1 cellular context compared by ENCODE assay signal in the genomic region with DNA sequence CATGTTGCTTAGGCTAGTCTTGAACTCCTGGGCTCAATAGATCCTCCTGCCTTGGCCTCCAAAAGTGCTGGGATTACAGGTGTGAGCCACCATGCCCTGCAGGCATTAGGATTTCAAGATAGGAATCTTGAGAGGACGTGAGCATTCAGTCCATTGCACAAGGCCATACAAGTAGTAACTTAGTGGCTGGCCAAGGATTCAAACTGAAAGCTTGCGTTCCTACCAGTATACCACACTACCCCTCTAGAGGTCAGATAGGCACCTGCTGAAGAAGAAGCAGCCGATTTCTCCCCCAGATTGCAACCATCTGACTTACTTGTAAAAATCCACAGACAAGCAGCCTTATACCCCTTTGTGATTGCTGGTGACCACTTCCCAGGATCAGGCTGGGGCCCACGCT.
TF ChIP-seq lines count a peak whose summit lies in the region.

No MANE protein-coding gene starts in this region.

TF ChIP-seq in GM23338, 12 proteins besides CTCF, POLR2A, EP300 and RAD21 (continued from another document):
- TF ChIP-seq, protein P1, sequence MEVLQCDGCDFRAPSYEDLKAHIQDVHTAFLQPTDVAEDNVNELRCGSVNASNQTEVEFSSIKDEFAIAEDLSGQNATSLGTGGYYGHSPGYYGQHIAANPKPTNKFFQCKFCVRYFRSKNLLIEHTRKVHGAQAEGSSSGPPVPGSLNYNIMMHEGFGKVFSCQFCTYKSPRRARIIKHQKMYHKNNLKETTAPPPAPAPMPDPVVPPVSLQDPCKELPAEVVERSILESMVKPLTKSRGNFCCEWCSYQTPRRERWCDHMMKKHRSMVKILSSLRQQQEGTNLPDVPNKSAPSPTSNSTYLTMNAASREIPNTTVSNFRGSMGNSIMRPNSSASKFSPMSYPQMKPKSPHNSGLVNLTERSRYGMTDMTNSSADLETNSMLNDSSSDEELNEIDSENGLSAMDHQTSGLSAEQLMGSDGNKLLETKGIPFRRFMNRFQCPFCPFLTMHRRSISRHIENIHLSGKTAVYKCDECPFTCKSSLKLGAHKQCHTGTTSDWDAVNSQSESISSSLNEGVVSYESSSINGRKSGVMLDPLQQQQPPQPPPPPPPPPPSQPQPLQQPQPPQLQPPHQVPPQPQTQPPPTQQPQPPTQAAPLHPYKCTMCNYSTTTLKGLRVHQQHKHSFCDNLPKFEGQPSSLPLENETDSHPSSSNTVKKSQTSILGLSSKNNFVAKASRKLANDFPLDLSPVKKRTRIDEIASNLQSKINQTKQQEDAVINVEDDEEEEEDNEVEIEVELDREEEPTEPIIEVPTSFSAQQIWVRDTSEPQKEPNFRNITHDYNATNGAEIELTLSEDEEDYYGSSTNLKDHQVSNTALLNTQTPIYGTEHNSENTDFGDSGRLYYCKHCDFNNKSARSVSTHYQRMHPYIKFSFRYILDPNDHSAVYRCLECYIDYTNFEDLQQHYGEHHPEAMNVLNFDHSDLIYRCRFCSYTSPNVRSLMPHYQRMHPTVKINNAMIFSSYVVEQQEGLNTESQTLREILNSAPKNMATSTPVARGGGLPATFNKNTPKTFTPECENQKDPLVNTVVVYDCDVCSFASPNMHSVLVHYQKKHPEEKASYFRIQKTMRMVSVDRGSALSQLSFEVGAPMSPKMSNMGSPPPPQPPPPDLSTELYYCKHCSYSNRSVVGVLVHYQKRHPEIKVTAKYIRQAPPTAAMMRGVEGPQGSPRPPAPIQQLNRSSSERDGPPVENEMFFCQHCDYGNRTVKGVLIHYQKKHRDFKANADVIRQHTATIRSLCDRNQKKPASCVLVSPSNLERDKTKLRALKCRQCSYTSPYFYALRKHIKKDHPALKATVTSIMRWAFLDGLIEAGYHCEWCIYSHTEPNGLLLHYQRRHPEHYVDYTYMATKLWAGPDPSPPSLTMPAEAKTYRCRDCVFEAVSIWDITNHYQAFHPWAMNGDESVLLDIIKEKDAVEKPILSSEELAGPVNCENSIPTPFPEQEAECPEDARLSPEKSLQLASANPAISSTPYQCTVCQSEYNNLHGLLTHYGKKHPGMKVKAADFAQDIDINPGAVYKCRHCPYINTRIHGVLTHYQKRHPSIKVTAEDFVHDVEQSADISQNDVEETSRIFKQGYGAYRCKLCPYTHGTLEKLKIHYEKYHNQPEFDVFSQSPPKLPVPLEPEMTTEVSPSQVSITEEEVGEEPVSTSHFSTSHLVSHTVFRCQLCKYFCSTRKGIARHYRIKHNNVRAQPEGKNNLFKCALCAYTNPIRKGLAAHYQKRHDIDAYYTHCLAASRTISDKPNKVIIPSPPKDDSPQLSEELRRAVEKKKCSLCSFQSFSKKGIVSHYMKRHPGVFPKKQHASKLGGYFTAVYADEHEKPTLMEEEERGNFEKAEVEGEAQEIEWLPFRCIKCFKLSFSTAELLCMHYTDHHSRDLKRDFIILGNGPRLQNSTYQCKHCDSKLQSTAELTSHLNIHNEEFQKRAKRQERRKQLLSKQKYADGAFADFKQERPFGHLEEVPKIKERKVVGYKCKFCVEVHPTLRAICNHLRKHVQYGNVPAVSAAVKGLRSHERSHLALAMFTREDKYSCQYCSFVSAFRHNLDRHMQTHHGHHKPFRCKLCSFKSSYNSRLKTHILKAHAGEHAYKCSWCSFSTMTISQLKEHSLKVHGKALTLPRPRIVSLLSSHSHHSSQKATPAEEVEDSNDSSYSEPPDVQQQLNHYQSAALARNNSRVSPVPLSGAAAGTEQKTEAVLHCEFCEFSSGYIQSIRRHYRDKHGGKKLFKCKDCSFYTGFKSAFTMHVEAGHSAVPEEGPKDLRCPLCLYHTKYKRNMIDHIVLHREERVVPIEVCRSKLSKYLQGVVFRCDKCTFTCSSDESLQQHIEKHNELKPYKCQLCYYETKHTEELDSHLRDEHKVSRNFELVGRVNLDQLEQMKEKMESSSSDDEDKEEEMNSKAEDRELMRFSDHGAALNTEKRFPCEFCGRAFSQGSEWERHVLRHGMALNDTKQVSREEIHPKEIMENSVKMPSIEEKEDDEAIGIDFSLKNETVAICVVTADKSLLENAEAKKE (CRISPR knock-in tag; IDR thresholded peaks at IDR 0.05): no peak
